In the genomic region with DNA sequence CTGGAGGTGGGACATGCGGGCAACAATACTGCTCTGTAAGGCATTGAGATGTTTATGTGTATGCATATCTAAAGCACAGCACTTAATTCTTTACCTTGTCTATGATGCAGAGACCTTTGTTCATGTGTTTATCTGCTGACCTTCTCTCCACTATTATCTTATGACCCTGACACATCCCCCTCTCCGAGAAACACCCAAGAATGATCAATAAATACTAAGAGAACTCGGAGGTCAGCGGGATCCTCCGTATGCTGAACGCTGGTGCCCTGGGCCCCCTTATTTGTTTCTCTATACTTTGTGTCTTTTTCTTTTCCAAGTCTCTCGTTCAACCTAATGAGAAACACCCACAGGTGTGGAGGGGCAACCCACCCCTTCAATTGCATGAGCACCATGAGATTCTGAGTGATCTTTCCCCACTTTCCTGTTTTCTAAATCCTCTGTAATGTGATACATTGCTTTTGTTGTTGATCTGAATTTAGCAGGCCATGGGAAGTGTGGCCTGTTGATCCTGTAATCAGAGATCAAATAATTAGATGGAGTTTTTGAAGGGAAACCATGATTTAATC, we compare ENCODE assay signal across 8 cellular contexts. TPM values are rescaled to one million over a fixed set of nuclear protein-coding genes. Genes with fewer than 3 reads are reported as not detected.
DNase-seq lines count a peak whose midpoint lies in the region; TF ChIP-seq lines count a peak whose summit lies in the region.
"Not testable (repeated sequence)": the region's sequence is repeated elsewhere in the genome, so short reads cannot be mapped to it uniquely, and the experiment has no call there.

No MANE protein-coding gene starts in this region.

- in situ Hi-C loops in SK-MEL-5 (cut with HindIII; ENCODE audit: low pct_unique_long_range_greater_than_20kb, low sequenced_read_pairs) = not testable (repeated sequence)

- H3K27me3 ChIP-seq in HUES6 (ENCODE audit: control insufficient read depth, insufficient read depth, low read length); hepatocyte; smooth muscle cell (ENCODE audit: low read depth): not testable (repeated sequence)

- H3K27ac Mint-ChIP-seq in brain = peak overlapping the region in 3 of 5 experiments; percentile 1 to 17 (median 12)
- H3K27ac Mint-ChIP-seq in neural crest cell (ENCODE audit: unreplicated experiment) = not testable (repeated sequence)

- H3K9ac ChIP-seq in ES-I3 (ENCODE audit: low read depth, low read length) = peak overlapping the region; percentile 42
- peak overlapping the region; percentile 95 for H3K9ac ChIP-seq in HUES6 (ENCODE audit: low read length)
- not testable (repeated sequence) for H3K9ac ChIP-seq in smooth muscle cell (ENCODE audit: low read depth)

- not testable (repeated sequence) for H4K20me1 ChIP-seq in hepatocyte (ENCODE audit: insufficient read depth, poor library complexity, severe bottlenecking); smooth muscle cell (ENCODE audit: low read depth)

- H3K9me2 ChIP-seq in hepatocyte (replicated peaks; ENCODE audit: insufficient read depth) = not testable (repeated sequence)

- not testable (repeated sequence) for H3K4me1 ChIP-seq in ES-I3 (ENCODE audit: insufficient read depth, low read length); hepatocyte (ENCODE audit: insufficient read depth)
- H3K4me1 ChIP-seq in HUES6 (ENCODE audit: control insufficient read depth, insufficient read depth, low read length) = peaks cover 45% of the 10 kb centered on the region
- peaks cover 14% of the 10 kb centered on the region for H3K4me1 ChIP-seq in smooth muscle cell (ENCODE audit: low read depth)

- peak overlapping the region; percentile 1 to 60 (median 15) for H3K4me3 Mint-ChIP-seq in brain
- H3K4me3 Mint-ChIP-seq in neural crest cell = peak overlapping the region; percentile 38

- H2AFZ ChIP-seq in hepatocyte = peak overlapping the region; percentile 51
- not testable (repeated sequence) for H2AFZ ChIP-seq in smooth muscle cell (ENCODE audit: low read depth)

- H3K36me3 ChIP-seq in ES-I3 (ENCODE audit: insufficient read depth, low read length); HUES6 (ENCODE audit: control insufficient read depth, insufficient read depth, low read length); hepatocyte (replicated peaks; ENCODE audit: insufficient read depth, low read depth); smooth muscle cell (ENCODE audit: low read depth): not testable (repeated sequence)

- H3K4me2 ChIP-seq in hepatocyte = peak overlapping the region; percentile 35
- H3K4me2 ChIP-seq in smooth muscle cell = peak overlapping the region; percentile 75

- not testable (repeated sequence) for H3F3A ChIP-seq in smooth muscle cell (ENCODE audit: low read depth)

- peaks cover 31% of the 10 kb centered on the region for H3K4me1 Mint-ChIP-seq in brain
- H3K4me1 Mint-ChIP-seq in neural crest cell = peaks cover 33% of the 10 kb centered on the region

- not testable (repeated sequence) for H3K9me3 Mint-ChIP-seq in brain, neural crest cell

- not testable (repeated sequence) for H3K36me3 Mint-ChIP-seq in brain; neural crest cell (ENCODE audit: low read depth)

- peak overlapping the region; percentile 95 for H3K27ac ChIP-seq in HUES6 (ENCODE audit: low read depth, low read length)
- peak overlapping the region; percentile 49 for H3K27ac ChIP-seq in hepatocyte
- not testable (repeated sequence) for H3K27ac ChIP-seq in smooth muscle cell (ENCODE audit: low read depth)

- WGBS in hepatocyte (ENCODE audit: low lambda C conversion rate, missing lambda C conversion rate) = 14% methylated on average over 7 of the region's 7 CpGs
- 20% methylated on average over 7 of the region's 7 CpGs for WGBS in smooth muscle cell (ENCODE audit: low lambda C conversion rate)

- H3K27me3 Mint-ChIP-seq in brain (peaks cover 11% of the 10 kb centered on the region), neural crest cell (ENCODE audit: low read depth) (peaks cover 17% of the 10 kb centered on the region)

- TF ChIP-seq CTCF in brain (conservative IDR thresholded peaks at IDR 0.05); hepatocyte (IDR thresholded peaks at IDR 0.05; ENCODE audit: poor library complexity); neural crest cell (conservative IDR thresholded peaks at IDR 0.05); smooth muscle cell (IDR thresholded peaks at IDR 0.05; ENCODE audit: borderline replicate concordance, insufficient read depth, poor library complexity, severe bottlenecking): not testable (repeated sequence)

- not testable (repeated sequence) for H3K9me3 ChIP-seq in ES-I3 (ENCODE audit: control insufficient read depth, insufficient read depth, low read length); HUES6 (ENCODE audit: control insufficient read depth, insufficient read depth, low read depth, low read length); hepatocyte (ENCODE audit: low read depth); smooth muscle cell (replicated peaks; ENCODE audit: low read depth)

- peak overlapping the region; percentile 48 for H3K4me3 ChIP-seq in HUES6 (ENCODE audit: low read depth, low read length)
- not testable (repeated sequence) for H3K4me3 ChIP-seq in hepatocyte, smooth muscle cell

- H3K79me2 ChIP-seq in hepatocyte = peaks cover 17% of the 10 kb centered on the region
- H3K79me2 ChIP-seq in smooth muscle cell (ENCODE audit: low read depth) = not testable (repeated sequence)

- DNase-seq in SK-MEL-5 (ENCODE audit: low read depth, low spot score) (peak; percentile 60), left kidney (ENCODE audit: low read depth, low spot score) (peak; percentile 23)
- not testable (repeated sequence) for DNase-seq in hepatocyte (ENCODE audit: low spot score); neural crest cell (ENCODE audit: low read depth, low spot score); smooth muscle cell (lab: John Stamatoyannopoulos, UW; ENCODE audit: unreplicated experiment)

RNA-seq across cellular contexts. Expression of gene MTIF2, which starts 10.9 kb away (rescaled TPM):
- 108 and 109 TPM in 2 replicates for total RNA-seq in SK-MEL-5 (2014; rRNA removed; shearing (Covaris generic))
- polyA plus RNA-seq in SK-MEL-5 (2015; cell fraction: cytosol; rRNA removed) = 51.0 and 58.4 TPM in 2 replicates
- polyA plus RNA-seq in SK-MEL-5 (2015; cell fraction: nucleus; rRNA removed) = 109 and 137 TPM in 2 replicates
- 11.6 TPM for polyA plus RNA-seq in brain (ENCODE audit: insufficient read depth, low read depth, low replicate concordance)
- total RNA-seq in hepatocyte = 25.6 and 30.2 TPM in 2 replicates
- 16.5 and 17.4 TPM in 2 replicates for polyA plus RNA-seq in hepatocyte
- 30.4 and 32.9 TPM in 2 replicates for total RNA-seq in neural crest cell
- 22.7 and 27.9 TPM in 2 replicates for total RNA-seq in smooth muscle cell
- 11.6 and 16.5 TPM in 2 replicates for polyA plus RNA-seq in smooth muscle cell

RNA-seq across cellular contexts. Expression of gene RPS27A, which starts 47.5 kb away (rescaled TPM):
- 2,624 and 2,849 TPM in 2 replicates for total RNA-seq in SK-MEL-5 (2014; rRNA removed; shearing (Covaris generic))
- polyA plus RNA-seq in SK-MEL-5 (2015; cell fraction: cytosol; rRNA removed) = 2,051 and 2,174 TPM in 2 replicates
- polyA plus RNA-seq in SK-MEL-5 (2015; cell fraction: nucleus; rRNA removed) = 724 and 812 TPM in 2 replicates
- polyA plus RNA-seq in brain (ENCODE audit: insufficient read depth, low read depth, low replicate concordance) = 885 TPM
- total RNA-seq in hepatocyte = 1,542 and 1,777 TPM in 2 replicates
- 601 and 608 TPM in 2 replicates for polyA plus RNA-seq in hepatocyte
- 901 and 948 TPM in 2 replicates for total RNA-seq in neural crest cell
- total RNA-seq in smooth muscle cell = 2,119 and 2,208 TPM in 2 replicates
- polyA plus RNA-seq in smooth muscle cell = 733 and 774 TPM in 2 replicates

RNA-seq across cellular contexts. Expression of gene CLHC1, which starts 47.8 kb away (rescaled TPM):
- total RNA-seq in SK-MEL-5 (2014; rRNA removed; shearing (Covaris generic)) = 7.1 and 7.9 TPM in 2 replicates
- polyA plus RNA-seq in SK-MEL-5 (2015; cell fraction: cytosol; rRNA removed) = 3.7 and 4.0 TPM in 2 replicates
- polyA plus RNA-seq in SK-MEL-5 (2015; cell fraction: nucleus; rRNA removed) = 81.5 and 82.1 TPM in 2 replicates
- polyA plus RNA-seq in brain (ENCODE audit: insufficient read depth, low read depth, low replicate concordance) (1.5 TPM), hepatocyte (7.3 and 10.6 TPM in 2 replicates), smooth muscle cell (10.0 and 11.2 TPM in 2 replicates)
- total RNA-seq in hepatocyte (7.9 and 21.1 TPM in 2 replicates), neural crest cell (22.5 and 23.0 TPM in 2 replicates), smooth muscle cell (14.4 and 17.1 TPM in 2 replicates)
